ENCODE assay signal across 8 cellular contexts in the genomic region with DNA sequence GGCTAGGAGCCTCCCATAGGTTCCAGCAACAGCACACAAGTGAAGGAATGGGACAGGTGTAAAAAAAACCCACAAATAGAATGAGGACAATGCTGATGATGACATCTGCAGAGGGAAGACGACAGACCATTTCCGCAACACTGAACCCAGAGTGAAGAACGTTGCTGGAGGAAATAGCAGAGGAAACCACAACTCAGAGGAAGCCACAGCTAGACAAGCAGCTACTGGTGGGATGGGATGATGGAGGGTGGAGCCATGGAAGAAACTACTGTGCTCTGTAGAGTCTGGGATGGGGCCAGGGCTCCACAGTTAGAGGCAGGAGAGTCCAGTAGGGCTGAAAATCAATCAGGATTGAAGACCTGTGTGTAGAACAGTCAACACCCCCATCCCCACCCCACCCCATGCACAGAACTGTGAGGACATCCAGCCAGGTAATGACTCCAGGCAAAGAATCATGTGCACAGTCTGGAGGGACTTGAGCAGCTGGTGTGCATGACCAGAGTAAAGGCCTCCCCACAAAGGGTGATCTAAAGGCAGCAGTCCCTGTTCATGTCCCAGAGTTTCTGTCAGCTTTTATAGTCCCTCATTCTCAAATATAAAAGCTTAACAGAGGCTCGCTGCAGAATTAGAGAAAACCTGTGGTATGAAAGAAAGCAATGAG.
A peak's percentile ranks its signal among the peaks of the same experiment; 100 is the strongest.
DNase-seq lines count a peak whose midpoint lies in the region; ATAC-seq and TF ChIP-seq lines count a peak whose summit lies in the region.

No MANE protein-coding gene starts in this region.

- no peak for TF ChIP-seq CTCF in HL-60 (IDR thresholded peaks at IDR 0.05; ENCODE audit: insufficient read depth, low read length)

- H3K4me3 ChIP-seq in HL-60 (replicated peaks; ENCODE audit: insufficient read depth, low read length), result no peak overlapping the region

- DNase-seq in A172 (ENCODE audit: low spot score) (peak; percentile 80), HL-60 (ENCODE audit: low read depth in 1 of 2, low spot score in 1 of 2) (peak; percentile 31 to 90), glomerular endothelial cell (ENCODE audit: extremely low read depth, low read depth, low spot score) (peak; percentile 0), NCI-H1105 (lab: John Stamatoyannopoulos, UW) (no peak), NCI-H1694 treated with DMSO at 0.1 percent for 48 hours (lab: John Stamatoyannopoulos, UW) (no peak), DMS53 (lab: John Stamatoyannopoulos, UW) (no peak)
- peak; percentile 79 for DNase-seq in activated CD4-positive, alpha-beta T cell treated with anti-CD3 and anti-CD28 coated beads, Interleukin-2, amount 10 ng/mL, durations not matched to agents 7 days and 5 days

- peaks cover 7% of the 10 kb centered on the region for H3K36me3 Mint-ChIP-seq in activated CD4-positive, alpha-beta T cell treated with anti-CD3 and anti-CD28 coated beads, Interleukin-2, amount 10 ng/mL, durations not matched to agents 7 days and 5 days (ENCODE audit: low read depth)

- no peaks in the 10 kb centered on the region for H3K27me3 ChIP-seq in HL-60 (ENCODE audit: insufficient read depth, poor library complexity, severe bottlenecking)

- no peak overlapping the region for H3K4me3 Mint-ChIP-seq in activated CD4-positive, alpha-beta T cell treated with anti-CD3 and anti-CD28 coated beads, Interleukin-2, amount 10 ng/mL, durations not matched to agents 7 days and 5 days

- peaks cover 43% of the 10 kb centered on the region for H3K4me1 Mint-ChIP-seq in activated CD4-positive, alpha-beta T cell treated with anti-CD3 and anti-CD28 coated beads, Interleukin-2, amount 10 ng/mL, durations not matched to agents 7 days and 5 days

- POLR2A ChIA-PET in activated CD4-positive, alpha-beta T cell treated with anti-CD3 and anti-CD28 coated beads, Interleukin-2, amount 10 ng/mL, durations not matched to agents 7 days and 5 days (lab: Charles Lee), result no interaction called here

- TF ChIP-seq POLR2A in GM18505 (IDR thresholded peaks at IDR 0.05; ENCODE audit: borderline replicate concordance, extremely low read depth, insufficient read depth, insufficient read length), result no peak

- H3K27ac Mint-ChIP-seq in activated CD4-positive, alpha-beta T cell treated with anti-CD3 and anti-CD28 coated beads, Interleukin-2, amount 10 ng/mL, durations not matched to agents 7 days and 5 days, result peak overlapping the region; percentile 91

- CTCF ChIA-PET in activated CD4-positive, alpha-beta T cell treated with anti-CD3 and anti-CD28 coated beads, Interleukin-2, amount 10 ng/mL, durations not matched to agents 7 days and 5 days (lab: Charles Lee), result interaction anchor here (0.5 to 0.7 kb wide), 2 partner anchors 15 to 218 kb away, joined by 3 read pairs; no protein-coding TSS in a partner anchor

- H3K27me3 Mint-ChIP-seq in activated CD4-positive, alpha-beta T cell treated with anti-CD3 and anti-CD28 coated beads, Interleukin-2, amount 10 ng/mL, durations not matched to agents 7 days and 5 days, result no peaks in the 10 kb centered on the region

- ATAC-seq in GM18505 (IDR thresholded peaks at IDR 0.05; ENCODE audit: unreplicated experiment), result no peak

- peaks cover 2% of the 10 kb centered on the region for H3K9me3 Mint-ChIP-seq in activated CD4-positive, alpha-beta T cell treated with anti-CD3 and anti-CD28 coated beads, Interleukin-2, amount 10 ng/mL, durations not matched to agents 7 days and 5 days

- H3K27ac ChIP-seq in HL-60 (replicated peaks), result peak overlapping the region; percentile 76

Comparison
In these comparisons a context has a peak if more than half of its experiments do, and no peak if none do; other contexts are left out.
1. DNase-seq: peak in A172 (single experiment), HL-60 (2 of 2), activated CD4-positive, alpha-beta T cell treated with anti-CD3 and anti-CD28 coated beads, Interleukin-2, amount 10 ng/mL, durations not matched to agents 7 days and 5 days (single experiment) and glomerular endothelial cell (single experiment); none in NCI-H1105 (single experiment), NCI-H1694 treated with DMSO at 0.1 percent for 48 hours (single experiment) and DMS53 (single experiment).